ENCODE assay signal across 24 cellular contexts in the genomic region with DNA sequence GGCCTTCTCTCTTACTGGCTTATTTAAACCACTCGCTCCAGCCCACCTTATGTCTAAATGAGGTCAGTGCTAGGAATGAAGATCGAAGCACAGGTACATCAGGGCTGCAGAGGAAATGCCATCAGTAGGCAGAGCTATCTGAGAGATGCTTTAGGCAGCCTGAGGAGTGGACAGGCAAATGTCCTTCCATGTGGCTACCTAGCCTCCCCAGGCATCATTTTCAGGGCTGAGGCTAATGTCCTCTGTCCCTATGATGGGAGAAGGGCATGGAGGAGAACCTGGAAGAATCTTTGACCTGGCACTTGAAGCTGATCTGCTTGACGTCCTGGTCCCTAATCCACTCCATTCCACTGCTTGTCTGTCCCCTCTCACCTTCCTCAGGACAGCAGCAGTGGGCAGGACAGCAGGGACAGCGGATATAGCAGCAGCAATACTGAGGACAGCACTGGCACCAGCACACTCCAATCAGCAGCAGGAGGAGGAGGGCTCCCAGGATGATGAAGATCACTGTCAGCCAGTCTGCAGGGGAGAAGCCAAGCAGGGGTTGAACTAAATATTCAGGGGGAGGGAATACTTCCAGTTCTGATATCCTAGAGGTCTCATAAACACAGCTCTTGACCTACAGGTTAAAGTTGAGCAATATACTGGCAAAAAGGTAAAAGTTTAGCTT. TPM values are rescaled to one million over a fixed set of nuclear protein-coding genes. Genes with fewer than 3 reads are reported as not detected.
DNase-seq lines count a peak whose midpoint lies in the region; ATAC-seq, FAIRE-seq and TF ChIP-seq lines count a peak whose summit lies in the region.
"Had no signal": no experiment of that assay in that cellular context is flagged by ENCODE, and none has a peak within 500 bp of the region (broad histone marks: within the 10 kb centered on the region; RNA-seq: fewer than 3 reads in every experiment).

No MANE protein-coding gene starts in this region.

- H3K27me3 ChIP-seq in dorsolateral prefrontal cortex = peaks cover 0 to 12% (median 0%) of the 10 kb centered on the region in 45 donors
- H3K27me3 ChIP-seq: adrenal gland, cardiac muscle cell, suprapubic skin, vagina had no signal

- ATAC-seq in HG02870 (IDR thresholded peaks at IDR 0.05; ENCODE audit: unreplicated experiment) = no peak
- ATAC-seq: activated CD4-positive, alpha-beta T cell treated with anti-CD3 and anti-CD28 coated beads for 36 hours; Panc1 had no signal

- no peak overlapping the region for H3K27ac ChIP-seq in dorsolateral prefrontal cortex
- H3K27ac ChIP-seq: adrenal gland, cardiac muscle cell, suprapubic skin, vagina had no signal

- DNase-seq in GM19239 (ENCODE audit: insufficient read length, low spot score) = no peak
- DNase-seq in SK-N-DZ (ENCODE audit: low spot score) = peak; percentile 6
- peak; percentile 18 for DNase-seq in fibroblast of mammary gland (ENCODE audit: low read depth)
- DNase-seq in hypothalamus (lab: John Stamatoyannopoulos, UW) = no peak
- no peak for DNase-seq in dorsolateral prefrontal cortex
- DNase-seq in erythroblast (lab: John Stamatoyannopoulos, UW) = no peak
- DNase-seq: activated CD4-positive, alpha-beta T cell treated with anti-CD3 and anti-CD28 coated beads for 36 hours; adrenal gland; C1 segment of cervical spinal cord; DMS 273 treated with DMSO at 0.1 percent for 48 hours; head of caudate nucleus; kidney; NCI-H1436 treated with DMSO at 0.1 percent for 48 hours; nephron progenitor cell; small intestine had no signal

- intact Hi-C loops in dorsolateral prefrontal cortex (cut with DNase I) = no loop called here

- no peak for TF ChIP-seq POLR2A in erythroblast (IDR thresholded peaks at IDR 0.05; ENCODE audit: low read length)

- TF ChIP-seq CTCF in fibroblast of mammary gland (conservative IDR thresholded peaks at IDR 0.05; ENCODE audit: control insufficient read depth, insufficient read depth, low read depth, low read length) = no peak
- TF ChIP-seq CTCF in dorsolateral prefrontal cortex (IDR thresholded peaks at IDR 0.05 in 54 of 56, conservative IDR thresholded peaks at IDR 0.05 in 2 of 56; ENCODE audit: low read depth in 1 of 56, partially characterized antibody in 56 of 56) = no peak

- no peak overlapping the region for H3K4me3 ChIP-seq in fibroblast of mammary gland (ENCODE audit: control insufficient read depth, low read depth, low read length)
- H3K4me3 ChIP-seq in dorsolateral prefrontal cortex = no peak overlapping the region
- H3K4me3 ChIP-seq: adrenal gland, cardiac muscle cell, suprapubic skin, vagina had no signal

- peak; percentile 89 for FAIRE-seq in GM19239 (lab: Jason Lieb, UNC)
- FAIRE-seq: kidney, small intestine had no signal

RNA-seq across cellular contexts. Expression of gene ILDR1, which starts 21.0 kb away (rescaled TPM):
- not detected in 2 replicates for polyA plus RNA-seq in SK-N-DZ (2014; cell fraction: cytosol; rRNA removed)
- polyA plus RNA-seq in SK-N-DZ (2014; cell fraction: nucleus; rRNA removed) = not detected in 2 replicates
- total RNA-seq in dorsolateral prefrontal cortex = under 1 TPM in 5 of 120 experiments, not detected in 115; 0.17 to 0.37 (median 0.29) TPM
- total RNA-seq: fibroblast of lung, HT1080, mesenteric fat pad had no signal
- polyA plus RNA-seq: cardiac muscle cell, fibroblast of lung had no signal

RNA-seq across cellular contexts. Expression of gene CD86, which starts 54.1 kb away (rescaled TPM):
- polyA plus RNA-seq in SK-N-DZ (2014; cell fraction: cytosol; rRNA removed) = not detected in 2 replicates
- not detected in 2 replicates for polyA plus RNA-seq in SK-N-DZ (2014; cell fraction: nucleus; rRNA removed)
- 10 to 100 TPM in 6 of 120 experiments, 1 to 10 TPM in 113, under 1 TPM in 1; 0.95 to 13.5 (median 3.9) TPM for total RNA-seq in dorsolateral prefrontal cortex
- total RNA-seq: cardiac muscle cell, fibroblast of lung, HT1080, progenitor cell of endocrine pancreas had no signal
- polyA plus RNA-seq: cardiac muscle cell, fibroblast of lung had no signal

Comparison
In these comparisons a context has a peak if more than half of its experiments do, and no peak if none do; other contexts are left out.
1. DNase-seq: peak in SK-N-DZ (single experiment) and fibroblast of mammary gland (single experiment); none in GM19239 (single experiment), hypothalamus (0 of 51), dorsolateral prefrontal cortex (0 of 10) and erythroblast (0 of 2).